8 cellular contexts compared by ENCODE assay signal in the genomic region with DNA sequence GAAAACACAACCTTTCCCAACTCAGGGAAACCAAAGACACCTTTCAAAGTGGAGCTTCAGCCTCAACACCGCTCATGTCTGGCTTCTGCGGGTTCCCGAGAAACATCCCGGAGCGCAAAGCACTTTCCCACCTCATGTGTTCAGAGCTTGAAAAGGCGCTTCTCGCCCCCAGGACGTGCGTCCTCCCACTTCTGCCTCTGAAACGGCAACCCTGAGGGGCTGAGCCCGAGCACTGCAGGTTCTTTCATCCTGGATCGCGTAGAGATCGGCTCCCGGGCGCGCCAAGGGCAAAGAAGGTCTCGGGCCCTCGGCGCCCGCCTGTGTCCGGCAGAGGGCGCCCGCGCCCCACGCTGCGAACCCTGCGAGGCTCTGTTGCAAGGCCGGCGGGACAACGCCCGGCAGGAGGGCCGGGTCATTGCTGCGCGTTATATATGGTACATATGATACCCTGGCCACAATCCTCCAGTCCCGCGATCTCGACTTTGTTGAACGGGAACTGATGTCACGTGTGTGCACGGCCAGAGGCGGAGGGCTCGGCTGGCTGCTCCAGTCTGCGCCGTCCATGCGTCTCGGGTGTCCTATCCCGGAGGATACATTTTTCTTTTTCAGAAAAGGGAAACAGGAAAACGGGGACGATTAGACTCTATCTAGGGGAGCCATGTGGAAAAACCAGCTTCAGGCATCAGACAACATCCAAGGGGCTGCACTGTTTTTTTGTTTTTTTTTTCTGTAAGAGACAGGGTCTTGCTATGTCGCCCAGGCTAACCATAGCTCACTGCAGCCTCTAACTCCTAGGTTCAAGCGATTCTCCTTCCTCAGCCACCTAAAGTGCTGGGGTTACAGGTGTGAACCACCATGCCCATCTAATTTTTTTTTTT. TPM values are rescaled to one million over a fixed set of nuclear protein-coding genes. Genes with fewer than 3 reads are reported as not detected.
DNase-seq lines count a peak whose midpoint lies in the region; ATAC-seq, FAIRE-seq and TF ChIP-seq lines count a peak whose summit lies in the region.

No MANE protein-coding gene starts in this region.

- H3K27ac Mint-ChIP-seq in activated naive CD8-positive, alpha-beta T cell treated with anti-CD3 and anti-CD28 coated beads, Interleukin-2, amount 50 U/mL, for 24 hours, result no peak overlapping the region
- peak overlapping the region; percentile 82 for H3K27ac Mint-ChIP-seq in type B pancreatic cell

- H3K36me3 ChIP-seq in SU-DHL-6 (ENCODE audit: low read length) (no peaks in the 10 kb centered on the region), heart right ventricle (peaks cover 0 to 11% (median 0%) of the 10 kb centered on the region in 9 donors)

- H3K27ac ChIP-seq in SU-DHL-6 (ENCODE audit: low read depth, low read length) (no peak overlapping the region), heart right ventricle (peak overlapping the region in 5 of 10 donors; percentile 12 to 76 (median 28))

- peaks cover 10% of the 10 kb centered on the region for H3K27me3 Mint-ChIP-seq in activated naive CD8-positive, alpha-beta T cell treated with anti-CD3 and anti-CD28 coated beads, Interleukin-2, amount 50 U/mL, for 24 hours
- peaks cover 5% of the 10 kb centered on the region for H3K27me3 Mint-ChIP-seq in type B pancreatic cell

- H3K79me2 ChIP-seq in SU-DHL-6 (ENCODE audit: insufficient read depth, low read length), result no peaks in the 10 kb centered on the region

- H3K4me3 Mint-ChIP-seq in activated naive CD8-positive, alpha-beta T cell treated with anti-CD3 and anti-CD28 coated beads, Interleukin-2, amount 50 U/mL, for 24 hours, result peak overlapping the region; percentile 41
- H3K4me3 Mint-ChIP-seq in type B pancreatic cell, result peak overlapping the region; percentile 91

- H3K36me3 Mint-ChIP-seq in activated naive CD8-positive, alpha-beta T cell treated with anti-CD3 and anti-CD28 coated beads, Interleukin-2, amount 50 U/mL, for 24 hours (ENCODE audit: low read depth), result peaks cover 6% of the 10 kb centered on the region
- peaks cover 8% of the 10 kb centered on the region for H3K36me3 Mint-ChIP-seq in type B pancreatic cell

- no peaks in the 10 kb centered on the region for H4K20me1 ChIP-seq in SU-DHL-6 (ENCODE audit: low read depth, low read length)

- DNase-seq in Daoy (ENCODE audit: low read depth) (peak; percentile 91), H54 (ENCODE audit: insufficient read length, low spot score) (peak; percentile 83), NB4 (ENCODE audit: low read depth) (peak; percentile 94), heart right ventricle (peak; percentile 79 to 88), posterior vena cava (ENCODE audit: low spot score) (peak; percentile 96), type B pancreatic cell (ENCODE audit: extremely low spot score, unreplicated experiment) (peak; percentile 92)
- peak; percentile 85 for DNase-seq in activated naive CD8-positive, alpha-beta T cell treated with anti-CD3 and anti-CD28 coated beads, Interleukin-2, amount 50 U/mL, for 24 hours

- intact Hi-C loops in heart right ventricle (cut with DNase I), result loop anchor here (1.0 to 10.0 kb wide), 15 partner anchors 78 to 421 kb away; partner anchors contain the start of gene SYT17 (in 2 of the 10)
- intact Hi-C loops in posterior vena cava (cut with DNase I), result loop anchor here (2.0 kb wide), 1 partner anchor 288 kb away; no protein-coding TSS in a partner anchor

- H3F3A ChIP-seq in SU-DHL-6 (ENCODE audit: insufficient read depth), result no peaks in the 10 kb centered on the region

- peak overlapping the region; percentile 94 for H2AFZ ChIP-seq in SU-DHL-6 (ENCODE audit: low read depth, low read length, severe bottlenecking)

- H3K27me3 ChIP-seq in SU-DHL-6 (ENCODE audit: low read length) (no peaks in the 10 kb centered on the region), heart right ventricle (peaks cover 0 to 13% (median 0%) of the 10 kb centered on the region in 7 donors)

- TF ChIP-seq CTCF in NB4 (IDR thresholded peaks at IDR 0.05; ENCODE audit: low read depth, low read length) (peak; percentile 77), SU-DHL-6 (IDR thresholded peaks at IDR 0.05; ENCODE audit: insufficient read depth, low read length, poor library complexity, severe bottlenecking) (peak; percentile 90), heart right ventricle (IDR thresholded peaks at IDR 0.05) (peak; percentile 99 to 100 (median 100)), type B pancreatic cell (conservative IDR thresholded peaks at IDR 0.05) (peak; percentile 100)

- FAIRE-seq in H54 (lab: Jason Lieb, UNC), result peak; percentile 76

- H3K4me1 Mint-ChIP-seq in activated naive CD8-positive, alpha-beta T cell treated with anti-CD3 and anti-CD28 coated beads, Interleukin-2, amount 50 U/mL, for 24 hours, result peaks cover 6% of the 10 kb centered on the region
- H3K4me1 Mint-ChIP-seq in type B pancreatic cell (ENCODE audit: unreplicated experiment), result peaks cover 4% of the 10 kb centered on the region

- no peaks in the 10 kb centered on the region for H3K9me2 ChIP-seq in SU-DHL-6 (replicated peaks; ENCODE audit: insufficient read depth, low read length)

- H3K9me3 Mint-ChIP-seq in activated naive CD8-positive, alpha-beta T cell treated with anti-CD3 and anti-CD28 coated beads, Interleukin-2, amount 50 U/mL, for 24 hours, result peaks cover 1% of the 10 kb centered on the region
- peaks cover 2% of the 10 kb centered on the region for H3K9me3 Mint-ChIP-seq in type B pancreatic cell

- no peaks in the 10 kb centered on the region for H3K9me3 ChIP-seq in SU-DHL-6 (ENCODE audit: insufficient read depth, low read length)
- peaks cover 0 to 2% (median 0%) of the 10 kb centered on the region in 11 donors for H3K9me3 ChIP-seq in heart right ventricle

- peak; percentile 97 for ATAC-seq in activated naive CD8-positive, alpha-beta T cell treated with anti-CD3 and anti-CD28 coated beads, Interleukin-2, amount 50 U/mL, for 24 hours
- peak; percentile 93 to 98 (median 97) for ATAC-seq in heart right ventricle

- H3K9ac ChIP-seq in SU-DHL-6 (ENCODE audit: low read length), result peak overlapping the region; percentile 44; the same call in 1 of the 2 replicates

- peak overlapping the region; percentile 67 for H3K4me2 ChIP-seq in SU-DHL-6 (ENCODE audit: low read depth, low read length, poor library complexity, severe bottlenecking)

- H3K4me1 ChIP-seq in heart right ventricle, result peaks cover 0 to 33% (median 11%) of the 10 kb centered on the region in 9 donors

- H3K4me3 ChIP-seq in NB4 (ENCODE audit: low read depth, low read length), result peak overlapping the region; percentile 57
- peak overlapping the region; percentile 36 for H3K4me3 ChIP-seq in SU-DHL-6 (ENCODE audit: insufficient read depth, low read length, poor library complexity, severe bottlenecking)
- peak overlapping the region in 9 of 10 donors; percentile 29 to 62 (median 54) for H3K4me3 ChIP-seq in heart right ventricle

- TF ChIP-seq POLR2A in H54 (IDR thresholded peaks at IDR 0.05; ENCODE audit: low read depth, low read length), result peak; percentile 60; the same call in 1 of the 2 replicates
- peak; percentile 72 for TF ChIP-seq POLR2A in NB4 (IDR thresholded peaks at IDR 0.05; ENCODE audit: extremely low read depth, insufficient read length)

- 7 to 8% methylated on average over 52 of the region's 52 CpGs for WGBS in heart right ventricle, 2 donors

RNA-seq across cellular contexts. Expression of gene COQ7, which starts 19.1 kb away (rescaled TPM):
- total RNA-seq in Daoy (2014; rRNA removed; shearing (Covaris generic)), result 23.9 and 32.8 TPM in 2 replicates
- 10 to 100 TPM; 37.0 to 52.9 (median 43.6) TPM for total RNA-seq in heart right ventricle
- 10 to 100 TPM; 21.3 to 24.2 TPM for polyA plus RNA-seq in heart right ventricle
- total RNA-seq in posterior vena cava, result 10 to 100 TPM; 16.7 to 22.4 TPM
- total RNA-seq in type B pancreatic cell (ENCODE audit: low replicate concordance), result 18.2 and 21.7 TPM in 2 replicates

RNA-seq across cellular contexts. Expression of gene ITPRIPL2, which starts 27.2 kb away (rescaled TPM):
- 17.8 and 19.5 TPM in 2 replicates for total RNA-seq in Daoy (2014; rRNA removed; shearing (Covaris generic))
- total RNA-seq in heart right ventricle, result 10 to 100 TPM; 11.5 to 30.6 (median 13.8) TPM
- 1 to 10 TPM; 5.0 to 5.2 TPM for polyA plus RNA-seq in heart right ventricle
- total RNA-seq in posterior vena cava, result 100 to 1,000 TPM in 1 of 2 donors, 10 to 100 TPM in 1; 68.1 to 106 TPM
- 29.5 and 39.2 TPM in 2 replicates for total RNA-seq in type B pancreatic cell (ENCODE audit: low replicate concordance)
